ENCODE assay signal across 8 cellular contexts in the genomic region with DNA sequence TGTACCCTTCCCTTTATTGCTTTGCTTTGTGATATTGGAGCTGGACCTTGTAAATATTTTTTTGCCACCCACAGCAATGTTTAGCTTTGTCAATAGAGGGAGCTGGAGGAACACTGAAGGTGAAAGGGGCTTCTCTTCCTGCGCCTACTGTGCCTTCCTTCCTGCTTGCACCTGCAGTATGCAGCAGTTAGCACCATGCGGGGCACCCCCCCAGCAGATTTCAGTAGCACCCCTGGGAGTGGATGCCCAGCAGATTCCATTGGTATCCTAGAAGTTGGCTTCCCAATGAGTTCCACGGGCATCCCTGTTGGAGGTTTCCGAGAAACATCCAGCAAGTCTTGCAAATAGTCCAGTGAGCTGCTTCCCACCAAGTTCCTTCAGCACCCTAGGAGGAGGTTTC. TPM values are rescaled to one million over a fixed set of nuclear protein-coding genes. Genes with fewer than 3 reads are reported as not detected.
DNase-seq lines count a peak whose midpoint lies in the region; ATAC-seq and TF ChIP-seq lines count a peak whose summit lies in the region.

No MANE protein-coding gene starts in this region.

- in situ Hi-C loops in GM23248 (cut with MboI): loop anchor here (5.0 kb wide), 1 partner anchor 39 kb away; no protein-coding TSS in a partner anchor

- H3K4me1 ChIP-seq in GM23248 (ENCODE audit: insufficient read depth): peaks cover 22% of the 10 kb centered on the region
- peaks cover 60% of the 10 kb centered on the region for H3K4me1 ChIP-seq in PC-9 (replicated peaks; ENCODE audit: insufficient read depth)
- H3K4me1 ChIP-seq in right atrium auricular region: peaks cover 0 to 18% of the 10 kb centered on the region in 2 donors

- H3K27me3 Mint-ChIP-seq in activated naive CD4-positive, alpha-beta T cell treated with anti-CD3 and anti-CD28 coated beads for 36 hours (ENCODE audit: low read depth): peaks cover 2% of the 10 kb centered on the region

- no peaks in the 10 kb centered on the region for H3K9me3 Mint-ChIP-seq in activated naive CD4-positive, alpha-beta T cell treated with anti-CD3 and anti-CD28 coated beads for 36 hours

- no peaks in the 10 kb centered on the region for H3K36me3 ChIP-seq in GM23248 (ENCODE audit: low read depth)
- no peaks in the 10 kb centered on the region for H3K36me3 ChIP-seq in PC-9 (ENCODE audit: low read depth)
- H3K36me3 ChIP-seq in right atrium auricular region: no peaks in the 10 kb centered on the region

- H4K20me1 ChIP-seq in GM23248 (ENCODE audit: insufficient read depth): no peaks in the 10 kb centered on the region
- no peaks in the 10 kb centered on the region for H4K20me1 ChIP-seq in PC-9 (ENCODE audit: insufficient read depth)

- no peak overlapping the region for H3K9ac ChIP-seq in GM23248

- H3K9me2 ChIP-seq in GM23248 (ENCODE audit: insufficient read depth) (no peaks in the 10 kb centered on the region), PC-9 (ENCODE audit: insufficient read depth) (no peaks in the 10 kb centered on the region)

- H3K4me1 Mint-ChIP-seq in activated naive CD4-positive, alpha-beta T cell treated with anti-CD3 and anti-CD28 coated beads for 36 hours (ENCODE audit: low read depth): peaks cover 25% of the 10 kb centered on the region

- no peak overlapping the region for H3K27ac ChIP-seq in GM23248
- H3K27ac ChIP-seq in PC-9: no peak overlapping the region
- H3K27ac ChIP-seq in right atrium auricular region: no peak overlapping the region

- H3K9me3 ChIP-seq in GM23248 (ENCODE audit: low read depth) (no peaks in the 10 kb centered on the region), PC-9 (ENCODE audit: insufficient read depth, low read depth) (no peaks in the 10 kb centered on the region), right atrium auricular region (no peaks in the 10 kb centered on the region)

- DNase-seq in AG09309 (ENCODE audit: low read depth) (no peak), GM23248 (peak; percentile 72), PC-9 (peak in 1 of 2 experiments; percentile 51), right atrium auricular region (ENCODE audit: low spot score) (no peak)
- DNase-seq in activated naive CD4-positive, alpha-beta T cell treated with anti-CD3 and anti-CD28 coated beads for 36 hours: peak; percentile 66
- peak; percentile 59 for DNase-seq in stimulated activated CD4-positive, alpha-beta T cell treated with anti-CD3 and anti-CD28 coated beads, Interleukin-4, amount 100 ng/mL, for 24 hours

- CTCF ChIA-PET in PC-9 (lab: Charles Lee): interaction anchor here (0.6 to 2.2 kb wide), 18 partner anchors 8 to 86 kb away, joined by 3 to 25 read pairs (median 4); partner anchors contain the start of genes S100A11 and THEM4
- CTCF ChIA-PET in activated naive CD4-positive, alpha-beta T cell treated with anti-CD3 and anti-CD28 coated beads for 36 hours (lab: Charles Lee): interaction anchor here (0.7 to 8.5 kb wide), 36 partner anchors 9 to 90 kb away, joined by 3 to 206 read pairs (median 5); partner anchors contain the start of genes S100A10 and THEM4

- no peak overlapping the region for H2AFZ ChIP-seq in GM23248
- no peak overlapping the region for H2AFZ ChIP-seq in PC-9

- POLR2A ChIA-PET in PC-9 (lab: Charles Lee; ENCODE audit: unreplicated experiment): interaction anchor here (0.6 to 0.7 kb wide), 6 partner anchors 9 to 67 kb away, joined by 3 to 7 read pairs (median 4); no protein-coding TSS in a partner anchor

- no peaks in the 10 kb centered on the region for H3K36me3 Mint-ChIP-seq in activated naive CD4-positive, alpha-beta T cell treated with anti-CD3 and anti-CD28 coated beads for 36 hours (ENCODE audit: low read depth)

- no peak overlapping the region for H3K4me3 Mint-ChIP-seq in activated naive CD4-positive, alpha-beta T cell treated with anti-CD3 and anti-CD28 coated beads for 36 hours

- TF ChIP-seq CTCF in AG09309 (IDR thresholded peaks at IDR 0.05; ENCODE audit: control insufficient read depth, insufficient read depth, low read depth, low read length, missing control alignments) (peak; percentile 87), PC-9 (conservative IDR thresholded peaks at IDR 0.05) (peak; percentile 70), right atrium auricular region (IDR thresholded peaks at IDR 0.05) (peak; percentile 70 to 79)

- H3F3A ChIP-seq in GM23248 (ENCODE audit: insufficient read depth): no peaks in the 10 kb centered on the region; the same call in 1 of the 2 replicates
- peaks cover 19% of the 10 kb centered on the region for H3F3A ChIP-seq in PC-9 (ENCODE audit: insufficient read depth, low read depth)

- H3K4me3 ChIP-seq in AG09309 (ENCODE audit: control insufficient read depth, low read depth, low read length) (no peak overlapping the region), GM23248 (no peak overlapping the region), PC-9 (no peak overlapping the region), right atrium auricular region (no peak overlapping the region)

- H3K27me3 ChIP-seq in GM23248 (replicated peaks; ENCODE audit: insufficient read depth) (no peaks in the 10 kb centered on the region), PC-9 (ENCODE audit: insufficient read depth, low read depth) (no peaks in the 10 kb centered on the region), right atrium auricular region (no peaks in the 10 kb centered on the region)

- intact Hi-C loops in PC-9 (cut with micrococcal nuclease; ENCODE audit: unreplicated experiment): loop anchor here (1.0 to 2.0 kb wide), 4 partner anchors 33 to 66 kb away; partner anchors contain the start of gene THEM4
- intact Hi-C loops in activated naive CD4-positive, alpha-beta T cell treated with anti-CD3 and anti-CD28 coated beads for 36 hours (cut with micrococcal nuclease): loop anchor here (1.0 to 2.0 kb wide), 6 partner anchors 17 to 217 kb away; no protein-coding TSS in a partner anchor

- H3K4me2 ChIP-seq in GM23248 (ENCODE audit: unreplicated experiment) (no peak overlapping the region), PC-9 (no peak overlapping the region)

- no peak overlapping the region for H3K27ac Mint-ChIP-seq in activated naive CD4-positive, alpha-beta T cell treated with anti-CD3 and anti-CD28 coated beads for 36 hours

- WGBS in GM23248 (ENCODE audit: low coverage in 1 of 2, low lambda C conversion rate in 2 of 2, missing lambda C conversion rate in 2 of 2), 2 experiments: 35 to 38% methylated on average over 4 of the region's 4 CpGs

- H3K79me2 ChIP-seq in GM23248 (ENCODE audit: insufficient read depth) (no peaks in the 10 kb centered on the region), PC-9 (ENCODE audit: low read depth) (0 out of 2 replicates have a peak, but pooled peaks cover 5% of the 10 kb centered on the region)

- no peak for ATAC-seq in GM19395 (IDR thresholded peaks at IDR 0.05; ENCODE audit: unreplicated experiment)
- no peak for ATAC-seq in HG03354 (IDR thresholded peaks at IDR 0.05; ENCODE audit: poor library complexity, severe bottlenecking, unreplicated experiment)

- no TSS peak for BruUV-seq in PC-9 (replicated peaks; lab: Mats Ljungman, UMichigan)

RNA-seq across cellular contexts. Expression of gene S100A10, which starts 25.6 kb away (rescaled TPM):
- total RNA-seq in GM23248 (2014; rRNA removed; shearing (Covaris generic)): 60.5 and 60.7 TPM in 2 replicates
- polyA plus RNA-seq in GM23248 (2016; fragmentation: Nextera tagmentation; extraction: Ambion mirVana): 1,024 and 1,043 TPM in 2 replicates
- 966 and 1,436 TPM in 2 replicates for total RNA-seq in PC-9 (2021)
- 100 to 1,000 TPM; 159 to 170 TPM for total RNA-seq in activated naive CD4-positive, alpha-beta T cell treated with anti-CD3 and anti-CD28 coated beads for 36 hours
- 100 to 1,000 TPM in 1 of 2 donors, 10 to 100 TPM in 1; 75.2 to 116 TPM for total RNA-seq in right atrium auricular region

RNA-seq across cellular contexts. Expression of gene THEM4, which starts 58.7 kb away (rescaled TPM):
- total RNA-seq in GM23248 (2014; rRNA removed; shearing (Covaris generic)): 10.0 and 14.6 TPM in 2 replicates
- polyA plus RNA-seq in GM23248 (2016; fragmentation: Nextera tagmentation; extraction: Ambion mirVana): 17.9 and 19.0 TPM in 2 replicates
- 24.1 and 41.4 TPM in 2 replicates for total RNA-seq in PC-9 (2021)
- 10 to 100 TPM; 20.1 to 22.0 TPM for total RNA-seq in activated naive CD4-positive, alpha-beta T cell treated with anti-CD3 and anti-CD28 coated beads for 36 hours
- 10 to 100 TPM; 18.5 to 23.1 TPM for total RNA-seq in right atrium auricular region

Comparison
In these comparisons a context has a peak if more than half of its experiments do, and no peak if none do; other contexts are left out.
1. DNase-seq: peak in GM23248 (single experiment), activated naive CD4-positive, alpha-beta T cell treated with anti-CD3 and anti-CD28 coated beads for 36 hours (single experiment) and stimulated activated CD4-positive, alpha-beta T cell treated with anti-CD3 and anti-CD28 coated beads, Interleukin-4, amount 100 ng/mL, for 24 hours (single experiment); none in AG09309 (single experiment) and right atrium auricular region (single experiment).
2. Peak in every context shown above with its lines, with median percentiles within 50 percentile points of each other: CTCF ChIP-seq.